Comparison of ENCODE assay signal across 10 cellular contexts in the genomic region with DNA sequence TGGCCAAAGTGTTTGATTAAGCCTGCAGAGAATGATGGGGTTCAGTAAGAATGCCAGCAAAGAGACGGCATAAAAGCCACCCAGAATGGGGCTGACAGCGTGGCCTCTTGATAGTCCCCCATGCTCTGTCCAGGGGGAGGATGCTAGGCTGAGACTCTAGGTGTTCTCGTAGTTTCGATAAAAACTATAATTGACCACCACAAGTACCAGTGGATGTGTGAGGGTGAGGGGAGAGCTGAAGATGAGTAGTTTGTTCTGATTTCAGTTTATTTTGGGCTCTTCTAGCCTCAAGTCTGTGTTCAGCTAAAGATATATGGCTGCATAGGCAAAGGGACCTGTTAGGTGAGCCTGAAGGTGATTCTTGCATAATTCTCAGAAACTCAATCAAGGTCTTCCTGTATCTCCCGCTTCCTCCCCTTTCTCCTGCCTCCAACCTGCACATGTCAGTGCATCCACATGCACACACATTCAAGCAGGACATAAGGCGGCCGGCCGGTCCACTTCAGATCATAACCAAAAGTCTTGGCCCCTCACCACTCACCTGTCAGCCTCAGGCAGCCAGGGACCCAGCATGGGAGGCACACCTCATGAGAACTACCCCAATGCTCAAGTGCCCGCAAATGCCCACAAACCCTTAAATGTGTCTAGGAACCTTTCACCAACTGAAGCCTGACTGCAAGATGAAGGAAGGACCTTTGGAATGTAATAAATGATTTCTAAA. TPM values are rescaled to one million over a fixed set of nuclear protein-coding genes. Genes with fewer than 3 reads are reported as not detected.
DNase-seq lines count a peak whose midpoint lies in the region; ATAC-seq and TF ChIP-seq lines count a peak whose summit lies in the region.
"Had no signal": no experiment of that assay in that cellular context is flagged by ENCODE, and none has a peak within 500 bp of the region (broad histone marks: within the 10 kb centered on the region; RNA-seq: fewer than 3 reads in every experiment).

No MANE protein-coding gene starts in this region.

- TF ChIP-seq POLR2A in stomach (IDR thresholded peaks at IDR 0.05), result no peak

- H3K79me1 ChIP-seq in mesenchymal stem cell (replicated peaks; ENCODE audit: low read length, poor library complexity, severe bottlenecking), result no peaks in the 10 kb centered on the region

- peaks cover 98% of the 10 kb centered on the region for H3K4me1 Mint-ChIP-seq in activated naive CD4-positive, alpha-beta T cell treated with anti-CD3 and anti-CD28 coated beads for 36 hours (ENCODE audit: low read depth)

- no peaks in the 10 kb centered on the region for H3K27me3 ChIP-seq in stomach
- H3K27me3 ChIP-seq in mesenchymal stem cell (ENCODE audit: control insufficient read depth in 1 of 2, insufficient read depth in 1 of 2, low read length in 2 of 2), result no peaks in the 10 kb centered on the region

- H3K14ac ChIP-seq in mesenchymal stem cell (ENCODE audit: low read length in 2 of 2), result no peak overlapping the region

- CTCF ChIA-PET in activated naive CD4-positive, alpha-beta T cell treated with anti-CD3 and anti-CD28 coated beads for 36 hours (lab: Charles Lee), result no interaction called here

- H3K36me3 Mint-ChIP-seq in activated naive CD4-positive, alpha-beta T cell treated with anti-CD3 and anti-CD28 coated beads for 36 hours (ENCODE audit: low read depth), result peaks cover 6% of the 10 kb centered on the region
- H3K36me3 Mint-ChIP-seq in activated naive CD4-positive, alpha-beta T cell treated with anti-CD3 and anti-CD28 coated beads, Interleukin-2, amount 50 U/mL, for 72 hours, result peaks cover 0 to 19% of the 10 kb centered on the region in 2 donors

- intact Hi-C loops in activated naive CD4-positive, alpha-beta T cell treated with anti-CD3 and anti-CD28 coated beads for 36 hours (cut with micrococcal nuclease), result loop anchor here (1.0 to 10.0 kb wide), 4 partner anchors 8 to 920 kb away; no protein-coding TSS in a partner anchor
- intact Hi-C loops in stomach (cut with DNase I; ENCODE audit: low total_unique reads), result no loop called here

- no peak overlapping the region for H3K4ac ChIP-seq in mesenchymal stem cell (ENCODE audit: low read depth in 1 of 2, low read length in 2 of 2)

- no peak overlapping the region for H4K91ac ChIP-seq in mesenchymal stem cell (ENCODE audit: low read length)

- no peaks in the 10 kb centered on the region for H3K9me3 Mint-ChIP-seq in activated naive CD4-positive, alpha-beta T cell treated with anti-CD3 and anti-CD28 coated beads for 36 hours
- no peaks in the 10 kb centered on the region for H3K9me3 Mint-ChIP-seq in activated naive CD4-positive, alpha-beta T cell treated with anti-CD3 and anti-CD28 coated beads, Interleukin-2, amount 50 U/mL, for 72 hours

- H3K23ac ChIP-seq in mesenchymal stem cell (ENCODE audit: low read length in 2 of 2), result no peak overlapping the region

- no peak for TF ChIP-seq CTCF in stomach (IDR thresholded peaks at IDR 0.05)

- H2BK12ac ChIP-seq in mesenchymal stem cell (ENCODE audit: low read length in 2 of 2), result no peak overlapping the region

- no peak overlapping the region for H2BK5ac ChIP-seq in mesenchymal stem cell (ENCODE audit: low read depth, low read length, poor library complexity, severe bottlenecking)

- no peak overlapping the region for H3K9ac ChIP-seq in mesenchymal stem cell (ENCODE audit: low read length)

- no peaks in the 10 kb centered on the region for H3K36me3 ChIP-seq in stomach
- H3K36me3 ChIP-seq in mesenchymal stem cell (ENCODE audit: control insufficient read depth in 1 of 2, insufficient read depth in 2 of 2, low read depth in 1 of 2, low read length in 2 of 2), result no peaks in the 10 kb centered on the region

- H3K4me3 ChIP-seq in stomach (no peak overlapping the region), mesenchymal stem cell (ENCODE audit: insufficient read depth in 1 of 2, low read depth in 1 of 2, low read length in 2 of 2) (no peak overlapping the region)

- no peak overlapping the region for H2AK5ac ChIP-seq in mesenchymal stem cell (ENCODE audit: low read length, severe bottlenecking)

- H3K27ac Mint-ChIP-seq in activated naive CD4-positive, alpha-beta T cell treated with anti-CD3 and anti-CD28 coated beads for 36 hours, result peak overlapping the region; percentile 84
- H3K27ac Mint-ChIP-seq in activated naive CD4-positive, alpha-beta T cell treated with anti-CD3 and anti-CD28 coated beads, Interleukin-2, amount 50 U/mL, for 72 hours, result peak overlapping the region; percentile 62 to 81

- DNase-seq in activated naive CD4-positive, alpha-beta T cell treated with anti-CD3 and anti-CD28 coated beads for 36 hours, result no peak
- no peak for DNase-seq in activated naive CD4-positive, alpha-beta T cell treated with Interleukin-2 at 50 U/mL for 16 hours
- no peak for DNase-seq in activated naive CD4-positive, alpha-beta T cell treated with anti-CD3 and anti-CD28 coated beads, Interleukin-2, amount 50 U/mL, for 72 hours (ENCODE audit: low spot score in 2 of 2)
- DNase-seq in stomach (no peak), HuH-7 (ENCODE audit: low spot score) (no peak), mesenchymal stem cell (no peak), hypothalamus (lab: John Stamatoyannopoulos, UW) (no peak)
- DNase-seq: NCI-H2081, posterior cingulate gyrus had no signal

- H2BK15ac ChIP-seq in mesenchymal stem cell (ENCODE audit: low read depth, poor library complexity, severe bottlenecking), result no peak overlapping the region

- no peak overlapping the region for H3K4me2 ChIP-seq in mesenchymal stem cell (ENCODE audit: low read length, poor library complexity, severe bottlenecking)

- H4K8ac ChIP-seq in mesenchymal stem cell (ENCODE audit: low read length), result no peak overlapping the region

- ATAC-seq in HG03159 (IDR thresholded peaks at IDR 0.05; ENCODE audit: unreplicated experiment), result peak; percentile 2
- peak; percentile 15 to 29 for ATAC-seq in activated naive CD4-positive, alpha-beta T cell treated with anti-CD3 and anti-CD28 coated beads, Interleukin-2, amount 50 U/mL, for 72 hours

- no peak overlapping the region for H2BK120ac ChIP-seq in mesenchymal stem cell (ENCODE audit: low read depth, low read length)

- H3K4me1 ChIP-seq in stomach, result peaks cover 11 to 90% (median 43%) of the 10 kb centered on the region in 4 donors
- H3K4me1 ChIP-seq in mesenchymal stem cell (ENCODE audit: control insufficient read depth, insufficient read depth, low read depth, low read length), result no peaks in the 10 kb centered on the region

- TF ChIP-seq EP300 in stomach (IDR thresholded peaks at IDR 0.05), result no peak

- no peaks in the 10 kb centered on the region for H3K27me3 Mint-ChIP-seq in activated naive CD4-positive, alpha-beta T cell treated with anti-CD3 and anti-CD28 coated beads for 36 hours (ENCODE audit: low read depth)

- WGBS in stomach, 5 donors, result 75 to 78% (median 75%) methylated on average over 9 of the region's 9 CpGs
- WGBS in mesenchymal stem cell, result 97% methylated on average over 8 of the region's 9 CpGs

- no peak overlapping the region for H2AFZ ChIP-seq in mesenchymal stem cell (ENCODE audit: low read depth, low read length)

- no peak overlapping the region for H3K18ac ChIP-seq in mesenchymal stem cell (ENCODE audit: low read depth in 1 of 2, low read length in 2 of 2)

- H3K4me3 Mint-ChIP-seq in activated naive CD4-positive, alpha-beta T cell treated with anti-CD3 and anti-CD28 coated beads for 36 hours, result peak overlapping the region; percentile 61

- peak overlapping the region in 3 of 5 donors; percentile 52 to 79 (median 75) for H3K27ac ChIP-seq in stomach
- H3K27ac ChIP-seq in mesenchymal stem cell (ENCODE audit: low read length, poor library complexity, severe bottlenecking), result no peak overlapping the region

- H3K9me3 ChIP-seq in stomach, result no peaks in the 10 kb centered on the region
- H3K9me3 ChIP-seq in mesenchymal stem cell (ENCODE audit: control insufficient read depth, low read length), result no peaks in the 10 kb centered on the region

RNA-seq across cellular contexts. Expression of a gene that starts 31.2 kb away (rescaled TPM):
- 10 to 100 TPM; 64.0 to 65.0 TPM for total RNA-seq in activated naive CD4-positive, alpha-beta T cell treated with anti-CD3 and anti-CD28 coated beads for 36 hours
- 10 to 100 TPM; 44.4 to 69.4 TPM for total RNA-seq in activated naive CD4-positive, alpha-beta T cell treated with anti-CD3 and anti-CD28 coated beads, Interleukin-2, amount 50 U/mL, for 72 hours
- 10 to 100 TPM in 3 of 5 donors, 1 to 10 TPM in 1, under 1 TPM in 1; 0.87 to 39.7 (median 13.0) TPM for total RNA-seq in stomach
- 1 to 10 TPM; 2.4 to 4.0 (median 3.6) TPM for polyA plus RNA-seq in stomach
- polyA plus RNA-seq in mesenchymal stem cell (2013, experiment 1 of 2), result 12.2 TPM
- 12.6 TPM for polyA plus RNA-seq in mesenchymal stem cell (2013, experiment 2 of 2)
